11 cellular contexts compared by ENCODE assay signal in genomic region chr3:78481050-78481449, GRCh38.
DNase-seq lines count a peak whose midpoint lies in the region; ATAC-seq and TF ChIP-seq lines count a peak whose summit lies in the region.
"Had no signal": no experiment of that assay in that cellular context is flagged by ENCODE, and none has a peak within 500 bp of the region (broad histone marks: within the 10 kb centered on the region; RNA-seq: fewer than 3 reads in every experiment).

No MANE protein-coding gene starts in this region.

- no peak overlapping the region for H2BK12ac ChIP-seq in neuronal stem cell (ENCODE audit: low read length)

- peak overlapping the region; percentile 76 for H3K4ac ChIP-seq in neuronal stem cell (ENCODE audit: low read length)

- peak overlapping the region; percentile 65 for H2AK5ac ChIP-seq in neuronal stem cell (ENCODE audit: low read depth, low read length)

- H2AFZ ChIP-seq in neuronal stem cell (ENCODE audit: low read length) = no peak overlapping the region

- no peak overlapping the region for H3K4me2 ChIP-seq in neuronal stem cell (ENCODE audit: insufficient read depth, low read length, poor library complexity, severe bottlenecking)

- H3K14ac ChIP-seq in neuronal stem cell (ENCODE audit: low read length) = peak overlapping the region; percentile 25

- H3K4me3 ChIP-seq in neuronal stem cell (ENCODE audit: low read length in 2 of 2) (peak overlapping the region in 1 of 2 donors; percentile 42), body of pancreas (no peak overlapping the region)

- ATAC-seq in body of pancreas = no peak

- H3K79me1 ChIP-seq in neuronal stem cell (ENCODE audit: low read depth, low read length) = no peaks in the 10 kb centered on the region

- DNase-seq in DMS 273 (lab: John Stamatoyannopoulos, UW; ENCODE audit: unreplicated experiment) (peak; percentile 19), DMS 273 treated with DMSO at 0.1 percent for 48 hours (lab: John Stamatoyannopoulos, UW) (no peak), NCI-H2029 treated with DMSO at 0.1 percent for 48 hours (lab: John Stamatoyannopoulos, UW) (peak; percentile 0), SHP77 treated with DMSO at 0.1 percent for 48 hours (lab: John Stamatoyannopoulos, UW) (peak; percentile 43), neuronal stem cell (ENCODE audit: low spot score) (no peak), body of pancreas (no peak), hypothalamus (lab: John Stamatoyannopoulos, UW) (no peak)
- no peak for DNase-seq in activated effector memory CD4-positive, alpha-beta T cell treated with anti-CD3 and anti-CD28 coated beads, Interleukin-2, amount 50 U/mL, for 16 hours
- DNase-seq: Caco-2; CD8-positive, alpha-beta memory T cell had no signal

- no peak overlapping the region for H2BK5ac ChIP-seq in neuronal stem cell (ENCODE audit: low read length)

- no peak for TF ChIP-seq CTCF in body of pancreas (IDR thresholded peaks at IDR 0.05)

- H3K18ac ChIP-seq in neuronal stem cell (ENCODE audit: low read length) = peak overlapping the region; percentile 65

- H3K27ac ChIP-seq in neuronal stem cell (replicated peaks; ENCODE audit: low read length) = no peak overlapping the region
- no peak overlapping the region for H3K27ac ChIP-seq in body of pancreas
- H3K27ac ChIP-seq: 22Rv1 had no signal

- no peak overlapping the region for H4K8ac ChIP-seq in neuronal stem cell (ENCODE audit: low read depth, low read length)

- H3K27me3 ChIP-seq in neuronal stem cell (ENCODE audit: control insufficient read depth in 3 of 3, insufficient read depth in 3 of 3, low read depth in 1 of 3, low read length in 3 of 3) = no peaks in the 10 kb centered on the region
- no peaks in the 10 kb centered on the region for H3K27me3 ChIP-seq in body of pancreas

- peak overlapping the region; percentile 49 for H2BK15ac ChIP-seq in neuronal stem cell (ENCODE audit: low read length)

- H3K9ac ChIP-seq in neuronal stem cell (ENCODE audit: low read depth, low read length, poor library complexity) = peak overlapping the region; percentile 70

- no peak overlapping the region for H4K91ac ChIP-seq in neuronal stem cell (ENCODE audit: low read depth, low read length, poor library complexity)

- no peaks in the 10 kb centered on the region for H3K4me1 ChIP-seq in neuronal stem cell (ENCODE audit: control insufficient read depth in 2 of 2, insufficient read depth in 1 of 2, low read depth in 1 of 2, low read length in 2 of 2)
- H3K4me1 ChIP-seq in body of pancreas = no peaks in the 10 kb centered on the region
- H3K4me1 ChIP-seq: Caco-2 had no signal

- intact Hi-C loops in body of pancreas (cut with DNase I) = no loop called here

- H3K36me3 ChIP-seq in neuronal stem cell (replicated peaks in 1 of 2; ENCODE audit: control insufficient read depth in 2 of 2, insufficient read depth in 2 of 2, low read length in 2 of 2) (no peaks in the 10 kb centered on the region), body of pancreas (replicated peaks in 1 of 2; ENCODE audit: insufficient read depth in 1 of 2, low read depth in 2 of 2) (no peaks in the 10 kb centered on the region)

- no peak for TF ChIP-seq POLR2A in body of pancreas (IDR thresholded peaks at IDR 0.05)

- H3K9me3 ChIP-seq in neuronal stem cell (replicated peaks in 1 of 2; ENCODE audit: control insufficient read depth in 2 of 2, insufficient read depth in 1 of 2, low read depth in 1 of 2, low read length in 2 of 2) (peaks cover 0 to 3% of the 10 kb centered on the region in 2 donors), body of pancreas (no peaks in the 10 kb centered on the region)
- H3K9me3 ChIP-seq: Caco-2 had no signal

- no CpG with 5 or more reads among the region's 11 CpGs for WGBS in neuronal stem cell (ENCODE audit: extremely low coverage in 2 of 2, insufficient read length in 2 of 2, insufficient replicate concordance in 1 of 2), 2 donors
- 75 to 87% methylated on average over 7 to 11 of the region's 11 CpGs for WGBS in body of pancreas, 2 donors

- H3K23ac ChIP-seq in neuronal stem cell (ENCODE audit: low read depth, low read length, poor library complexity) = peak overlapping the region; percentile 85

- no peak overlapping the region for H2BK120ac ChIP-seq in neuronal stem cell (ENCODE audit: low read depth, low read length)

Comparison
In these comparisons a context has a peak if more than half of its experiments do, and no peak if none do; other contexts are left out.
1. DNase-seq: peak in DMS 273 (single experiment), NCI-H2029 treated with DMSO at 0.1 percent for 48 hours (single experiment) and SHP77 treated with DMSO at 0.1 percent for 48 hours (single experiment); none in DMS 273 treated with DMSO at 0.1 percent for 48 hours (single experiment), neuronal stem cell (single experiment), body of pancreas (0 of 4), hypothalamus (0 of 51) and activated effector memory CD4-positive, alpha-beta T cell treated with anti-CD3 and anti-CD28 coated beads, Interleukin-2, amount 50 U/mL, for 16 hours (single experiment).